11 cellular contexts compared by ENCODE assay signal in genomic region chr17:76872221-76872873, GRCh38.
A peak's percentile ranks its signal among the peaks of the same experiment; 100 is the strongest.
DNase-seq lines count a peak whose midpoint lies in the region; ATAC-seq, FAIRE-seq and TF ChIP-seq lines count a peak whose summit lies in the region.
"Had no signal": no experiment of that assay in that cellular context is flagged by ENCODE, and none has a peak within 500 bp of the region (broad histone marks: within the 10 kb centered on the region; RNA-seq: fewer than 3 reads in every experiment).

No MANE protein-coding gene starts in this region.

- CTCF ChIA-PET in AG04449 (lab: Yijun Ruan, JAX): interaction anchor here (0.9 to 11.9 kb wide), 7 partner anchors 9 to 216 kb away, joined by 3 to 541 read pairs (median 3); no protein-coding TSS in a partner anchor

- FAIRE-seq in H54 (lab: Jason Lieb, UNC): peak; percentile 80

- ATAC-seq in GM18873 (IDR thresholded peaks at IDR 0.05; ENCODE audit: low FRiP score, unreplicated experiment) (no peak), GM18498 (IDR thresholded peaks at IDR 0.05; ENCODE audit: unreplicated experiment) (no peak), GM18502 (IDR thresholded peaks at IDR 0.05; ENCODE audit: poor library complexity, unreplicated experiment) (no peak)
- ATAC-seq: upper lobe of right lung had no signal

- H3K4me3 ChIP-seq in AG04449 (ENCODE audit: low read depth, low read length): no peak overlapping the region
- H3K4me3 ChIP-seq: prostate gland, upper lobe of right lung had no signal

- in situ Hi-C loops in GM13977 (cut with MboI; ENCODE audit: low pct_unique_long_range_greater_than_20kb, low sequenced_read_pairs, unreplicated experiment): no loop called here

- DNase-seq in AG04449 (ENCODE audit: low read depth, low spot score): peak; percentile 77
- DNase-seq in H54 (ENCODE audit: insufficient read length, low spot score): peak; percentile 100
- DNase-seq in SW 1271 (lab: John Stamatoyannopoulos, UW): peak; percentile 81 to 90
- peak; percentile 99 for DNase-seq in foreskin melanocyte
- DNase-seq in GM13977 (ENCODE audit: low spot score): no peak
- DNase-seq: NCI-H345, upper lobe of right lung had no signal

- POLR2A ChIA-PET in AG04449 (lab: Yijun Ruan, JAX): interaction anchor here (0.6 to 1.0 kb wide), 2 partner anchors 107 to 135 kb away, joined by 3 read pairs; partner anchors contain the start of genes MFSD11 and SRSF2

- TF ChIP-seq CTCF in AG04449 (IDR thresholded peaks at IDR 0.05; ENCODE audit: insufficient read depth, low read length, missing control alignments): no peak
- TF ChIP-seq CTCF in GM13977 (IDR thresholded peaks at IDR 0.05; ENCODE audit: extremely low read depth, insufficient read depth, missing control alignments): no peak

- TF ChIP-seq POLR2A in H54 (IDR thresholded peaks at IDR 0.05; ENCODE audit: low read depth, low read length): no peak
